11 cellular contexts compared by ENCODE assay signal in the genomic region with DNA sequence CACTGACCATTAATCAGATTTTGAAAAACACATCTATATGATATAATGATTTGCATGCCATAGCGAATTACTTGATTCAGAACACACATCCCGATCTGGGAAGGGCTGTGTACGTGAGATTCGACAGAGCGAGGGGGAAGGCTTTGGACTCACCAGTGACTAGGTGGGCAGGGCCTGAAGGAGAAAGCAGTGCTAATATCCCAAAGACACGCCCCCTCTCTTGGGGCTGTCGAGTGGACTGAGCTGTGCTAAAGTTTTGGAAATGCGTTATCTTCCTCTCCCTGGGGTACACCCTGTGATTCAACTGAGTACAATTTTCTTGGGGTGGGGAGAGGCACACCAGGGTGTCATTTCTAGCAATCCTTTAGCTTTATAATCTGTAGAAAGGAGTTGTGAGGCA. TPM values are rescaled to one million over a fixed set of nuclear protein-coding genes. Genes with fewer than 3 reads are reported as not detected.
DNase-seq lines count a peak whose midpoint lies in the region; ATAC-seq and TF ChIP-seq lines count a peak whose summit lies in the region.
"Had no signal": no experiment of that assay in that cellular context is flagged by ENCODE, and none has a peak within 500 bp of the region (broad histone marks: within the 10 kb centered on the region; RNA-seq: fewer than 3 reads in every experiment).

No MANE protein-coding gene starts in this region.

- TF ChIP-seq POLR2A in esophagus muscularis mucosa (IDR thresholded peaks at IDR 0.05; ENCODE audit: low read depth) (no peak), upper lobe of left lung (IDR thresholded peaks at IDR 0.05) (no peak)

- intact Hi-C loops in esophagus muscularis mucosa (cut with DNase I), result no loop called here

- H3K27ac ChIP-seq in esophagus muscularis mucosa (replicated peaks in 1 of 4) (peak overlapping the region in 3 of 4 donors; percentile 28 to 42 (median 37)), upper lobe of left lung (no peak overlapping the region)
- H3K27ac ChIP-seq: PC-9 had no signal

- WGBS in esophagus muscularis mucosa, result 45% methylated on average over 8 of the region's 8 CpGs
- 75 to 81% methylated on average over 8 of the region's 8 CpGs for WGBS in upper lobe of left lung, 2 donors

- peaks cover 3 to 35% (median 20%) of the 10 kb centered on the region in 4 donors for H3K4me1 ChIP-seq in esophagus muscularis mucosa
- H3K4me1 ChIP-seq in upper lobe of left lung, result peaks cover 0 to 7% (median 0%) of the 10 kb centered on the region in 4 donors

- no peaks in the 10 kb centered on the region for H3K9me3 ChIP-seq in esophagus muscularis mucosa
- H3K9me3 ChIP-seq in upper lobe of left lung, result no peaks in the 10 kb centered on the region
- H3K9me3 ChIP-seq: spleen had no signal

- H3K36me3 ChIP-seq in esophagus muscularis mucosa (no peaks in the 10 kb centered on the region), upper lobe of left lung (no peaks in the 10 kb centered on the region)
- H3K36me3 ChIP-seq: spleen had no signal

- TF ChIP-seq CTCF in esophagus muscularis mucosa (IDR thresholded peaks at IDR 0.05) (no peak), upper lobe of left lung (IDR thresholded peaks at IDR 0.05) (no peak)

- TF ChIP-seq EP300 in esophagus muscularis mucosa (IDR thresholded peaks at IDR 0.05), result no peak
- no peak for TF ChIP-seq EP300 in upper lobe of left lung (IDR thresholded peaks at IDR 0.05)

- H3K27me3 ChIP-seq in esophagus muscularis mucosa, result no peaks in the 10 kb centered on the region
- H3K27me3 ChIP-seq in upper lobe of left lung, result no peaks in the 10 kb centered on the region
- H3K27me3 ChIP-seq: spleen had no signal

- H3K4me3 ChIP-seq in esophagus muscularis mucosa, result peak overlapping the region; percentile 15 to 45 (median 22)
- no peak overlapping the region for H3K4me3 ChIP-seq in upper lobe of left lung
- H3K4me3 ChIP-seq: PC-9, spleen had no signal

- DNase-seq in NCI-H446 treated with DMSO at 0.1 percent for 48 hours (lab: John Stamatoyannopoulos, UW) (peak; percentile 48), esophagus muscularis mucosa (ENCODE audit: extremely low spot score) (no peak), mucosa of gallbladder (ENCODE audit: low spot score) (peak; percentile 38), upper lobe of left lung (no peak)
- DNase-seq: NCI-H1417, PC-9, spleen had no signal

- peak; percentile 69 to 90 for ATAC-seq in upper lobe of left lung (ENCODE audit: low FRiP score in 2 of 2)
- ATAC-seq in HG03280 (IDR thresholded peaks at IDR 0.05; ENCODE audit: unreplicated experiment), result no peak
- ATAC-seq in GM19452 (IDR thresholded peaks at IDR 0.05; ENCODE audit: unreplicated experiment), result no peak
- no peak for ATAC-seq in HG02798 (IDR thresholded peaks at IDR 0.05; ENCODE audit: poor library complexity, unreplicated experiment)
- ATAC-seq: stimulated activated effector memory CD8-positive, alpha-beta T cell treated with anti-CD3 and anti-CD28 coated beads, Interleukin-12 subunit alpha, Interleukin-12 subunit beta, amount 100 ng/mL, for 72 hours had no signal

RNA-seq across cellular contexts. Expression of a gene that starts 1.8 kb away (rescaled TPM):
- total RNA-seq in esophagus muscularis mucosa, result 1 to 10 TPM in 3 of 4 donors, under 1 TPM in 1; 0.83 to 3.5 (median 2.6) TPM
- total RNA-seq in mucosa of gallbladder, result 10.6 TPM
- 1 to 10 TPM in 3 of 6 donors, under 1 TPM in 2, not detected in 1; 0.46 to 4.7 (median 3.4) TPM for total RNA-seq in upper lobe of left lung
- total RNA-seq: PC-9 had no signal

Comparison
In these comparisons a context has a peak if more than half of its experiments do, and no peak if none do; other contexts are left out.
1. DNase-seq: peak in NCI-H446 treated with DMSO at 0.1 percent for 48 hours (single experiment) and mucosa of gallbladder (single experiment); none in esophagus muscularis mucosa (single experiment) and upper lobe of left lung (0 of 2).
2. H3K27ac ChIP-seq: peak in esophagus muscularis mucosa (3 of 4); none in upper lobe of left lung (0 of 4).
3. H3K4me3 ChIP-seq: peak in esophagus muscularis mucosa (4 of 4); none in upper lobe of left lung (0 of 4).
4. ATAC-seq: peak in upper lobe of left lung (2 of 2); none in HG03280 (single experiment), GM19452 (single experiment) and HG02798 (single experiment).